Comparison of ENCODE assay signal across 13 cellular contexts in the genomic region with DNA sequence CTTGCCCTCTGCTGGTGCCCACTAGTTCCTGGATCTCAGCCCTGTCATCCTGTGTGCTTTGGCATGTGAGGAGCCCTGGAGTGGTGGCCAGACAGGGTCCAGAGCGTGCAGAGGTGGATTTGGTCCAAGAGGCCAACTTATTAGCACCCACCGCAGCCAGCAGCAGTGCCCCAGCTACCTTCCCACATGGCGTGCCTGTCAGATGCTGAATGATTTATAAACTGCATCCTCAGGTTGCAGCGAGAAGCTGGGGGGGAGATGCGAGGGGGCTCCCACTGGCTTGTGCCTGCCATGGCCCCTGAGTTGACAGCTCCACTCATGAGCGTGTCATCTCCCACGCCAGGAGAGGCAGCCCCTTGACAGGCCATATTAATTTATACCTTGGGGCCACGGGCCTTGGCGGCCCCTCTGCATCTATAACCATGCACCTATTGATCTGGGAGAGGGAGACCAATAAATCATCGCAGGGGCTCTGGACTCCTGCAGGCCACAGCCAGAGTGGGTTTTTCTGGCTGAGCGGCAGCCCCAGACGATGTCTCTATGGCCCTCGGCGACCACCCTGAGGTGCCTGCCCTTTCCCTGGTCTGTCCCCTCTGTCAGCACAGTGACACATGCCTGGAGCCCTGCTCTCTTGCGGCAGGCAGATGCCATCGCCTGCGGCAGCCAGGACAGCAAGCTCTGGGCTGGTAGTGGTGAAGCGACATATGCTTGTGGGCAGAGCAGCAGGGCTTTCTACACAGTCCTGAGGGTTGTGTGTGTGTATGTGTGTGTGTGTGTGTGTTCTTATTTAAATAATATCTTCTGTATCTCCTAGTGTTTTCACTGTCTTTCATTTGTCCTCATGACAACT.
"Had no signal": no experiment of that assay in that cellular context is flagged by ENCODE, and none has a peak within 500 bp of the region (broad histone marks: within the 10 kb centered on the region; RNA-seq: fewer than 3 reads in every experiment).

No MANE protein-coding gene starts in this region.

- H3K27ac ChIP-seq: left ventricle myocardium inferior, psoas muscle, right lobe of liver, testis, upper lobe of left lung had no signal

- H3K27ac Mint-ChIP-seq: activated naive CD8-positive, alpha-beta T cell treated with anti-CD3 and anti-CD28 coated beads, Interleukin-2, amount 10 ng/mL, durations not matched to agents 7 days and 5 days; activated T-helper 1 cell treated with anti-CD3 and anti-CD28 coated beads, Interleukin-12 subunit alpha, Interleukin-12 subunit beta, Interleukin-2, Interleukin-4 antibody, amounts not matched to agents 30 ng/mL and 10 ng/mL and 1 ng/mL, durations not matched to agents 14 hours and 24 hours and 36 hours; naive thymus-derived CD8-positive, alpha-beta T cell had no signal

- DNase-seq: activated CD4-positive, CD25-positive, alpha-beta regulatory T cell treated with anti-CD3 and anti-CD28 coated beads, Interleukin-2, amount 50 U/mL, for 72 hours; activated naive CD4-positive, alpha-beta T cell; activated naive CD8-positive, alpha-beta T cell treated with anti-CD3 and anti-CD28 coated beads, Interleukin-2, amount 10 ng/mL, durations not matched to agents 7 days and 5 days; left ventricle myocardium inferior; naive thymus-derived CD8-positive, alpha-beta T cell; occipital lobe; right lobe of liver; stimulated activated CD4-positive, alpha-beta T cell treated with anti-CD3 and anti-CD28 coated beads, Interleukin-1b, Interleukin-23, amount 100 ng/mL, for 48 hours; stimulated activated naive CD8-positive, alpha-beta T cell treated with anti-CD3 and anti-CD28 coated beads, Interleukin-15, amount 100 ng/mL, for 72 hours; testis; upper lobe of left lung had no signal

- H3K4me1 ChIP-seq: psoas muscle, right lobe of liver, upper lobe of left lung had no signal

- H3K36me3 Mint-ChIP-seq: activated naive CD8-positive, alpha-beta T cell treated with anti-CD3 and anti-CD28 coated beads, Interleukin-2, amount 10 ng/mL, durations not matched to agents 7 days and 5 days; naive thymus-derived CD8-positive, alpha-beta T cell had no signal

- H3K4me3 Mint-ChIP-seq: activated naive CD8-positive, alpha-beta T cell treated with anti-CD3 and anti-CD28 coated beads, Interleukin-2, amount 10 ng/mL, durations not matched to agents 7 days and 5 days; activated T-helper 1 cell treated with anti-CD3 and anti-CD28 coated beads, Interleukin-12 subunit alpha, Interleukin-12 subunit beta, Interleukin-2, Interleukin-4 antibody, amounts not matched to agents 30 ng/mL and 10 ng/mL and 1 ng/mL, durations not matched to agents 14 hours and 24 hours and 36 hours; naive thymus-derived CD8-positive, alpha-beta T cell; stimulated activated naive CD8-positive, alpha-beta T cell treated with anti-CD3 and anti-CD28 coated beads, Interleukin-15, amount 100 ng/mL, for 72 hours had no signal

- H3K36me3 ChIP-seq: left ventricle myocardium inferior, right lobe of liver, upper lobe of left lung had no signal

- H3K9me3 ChIP-seq: left ventricle myocardium inferior, psoas muscle, right lobe of liver, testis, upper lobe of left lung had no signal

- H3K4me1 Mint-ChIP-seq: activated naive CD8-positive, alpha-beta T cell treated with anti-CD3 and anti-CD28 coated beads, Interleukin-2, amount 10 ng/mL, durations not matched to agents 7 days and 5 days; stimulated activated naive CD8-positive, alpha-beta T cell treated with anti-CD3 and anti-CD28 coated beads, Interleukin-15, amount 100 ng/mL, for 72 hours had no signal

- H3K9me3 Mint-ChIP-seq: activated naive CD8-positive, alpha-beta T cell treated with anti-CD3 and anti-CD28 coated beads, Interleukin-2, amount 10 ng/mL, durations not matched to agents 7 days and 5 days; activated T-helper 1 cell treated with anti-CD3 and anti-CD28 coated beads, Interleukin-12 subunit alpha, Interleukin-12 subunit beta, Interleukin-2, Interleukin-4 antibody, amounts not matched to agents 30 ng/mL and 10 ng/mL and 1 ng/mL, durations not matched to agents 14 hours and 24 hours and 36 hours; naive thymus-derived CD8-positive, alpha-beta T cell; stimulated activated naive CD8-positive, alpha-beta T cell treated with anti-CD3 and anti-CD28 coated beads, Interleukin-15, amount 100 ng/mL, for 72 hours had no signal

- H3K27me3 ChIP-seq: right lobe of liver, testis, upper lobe of left lung had no signal

- H3K4me3 ChIP-seq: left ventricle myocardium inferior, psoas muscle, right lobe of liver, testis, upper lobe of left lung had no signal
